In the genomic region with DNA sequence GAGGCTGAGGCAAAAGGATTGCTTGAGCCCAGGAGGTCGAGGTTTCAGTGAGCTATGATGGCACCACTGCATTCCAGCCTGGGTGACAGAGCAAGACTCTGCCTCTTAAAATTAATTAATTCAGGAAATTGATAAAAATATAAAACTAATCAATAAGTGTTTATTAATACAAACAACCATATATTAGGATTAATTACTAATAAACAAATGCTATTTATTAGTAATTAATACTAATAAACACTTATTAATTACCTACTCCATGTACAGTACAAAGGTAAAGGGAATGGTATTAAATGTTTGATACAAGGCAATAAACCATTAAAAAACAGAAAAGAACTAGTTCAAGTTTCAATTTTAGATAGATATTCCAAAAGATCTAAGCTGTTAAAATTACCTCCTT, we compare ENCODE assay signal across 8 cellular contexts.
"Had no signal": no experiment of that assay in that cellular context is flagged by ENCODE, and none has a peak within 500 bp of the region (broad histone marks: within the 10 kb centered on the region; RNA-seq: fewer than 3 reads in every experiment).

No MANE protein-coding gene starts in this region.

- H3K27ac Mint-ChIP-seq: IgD-negative memory B cell had no signal

- H3K4me2 ChIP-seq: KMS-11 had no signal

- ATAC-seq: HepG2 had no signal

- H3K9me3 Mint-ChIP-seq: IgD-negative memory B cell had no signal

- H3K4me1 Mint-ChIP-seq: IgD-negative memory B cell had no signal

- H3K27me3 Mint-ChIP-seq: IgD-negative memory B cell had no signal

- H3K4me3 Mint-ChIP-seq: IgD-negative memory B cell had no signal

- H3K27ac ChIP-seq: HL-60, KMS-11 had no signal

- DNase-seq: IMR-90, KBM-7, KG1 had no signal

- FAIRE-seq: HepG2, HTR-8/SVneo had no signal

- H3K9ac ChIP-seq: KMS-11 had no signal

- H3K36me3 Mint-ChIP-seq: IgD-negative memory B cell had no signal
